ENCODE assay signal across 8 cellular contexts in genomic region chr11:73325036-73325981, GRCh38. TPM values are rescaled to one million over a fixed set of nuclear protein-coding genes. Genes with fewer than 3 reads are reported as not detected.
DNase-seq lines count a peak whose midpoint lies in the region; ATAC-seq and TF ChIP-seq lines count a peak whose summit lies in the region.

No MANE protein-coding gene starts in this region.

- TF ChIP-seq CTCF in endothelial cell (IDR thresholded peaks at IDR 0.05; ENCODE audit: unreplicated experiment): no peak
- no peak for TF ChIP-seq CTCF in CD4-positive, alpha-beta T cell (IDR thresholded peaks at IDR 0.05)

- intact Hi-C loops in CD4-positive, alpha-beta T cell (cut with DNase I, micrococcal nuclease): no loop called here

- ATAC-seq in HG03103 (IDR thresholded peaks at IDR 0.05; ENCODE audit: low read depth, unreplicated experiment): peak; percentile 67
- ATAC-seq in HG03139 (IDR thresholded peaks at IDR 0.05; ENCODE audit: unreplicated experiment): no peak
- no peak for ATAC-seq in CD4-positive, alpha-beta T cell (ENCODE audit: poor library complexity)

- no peak overlapping the region for H3K4me3 ChIP-seq in skin epidermis

- peak overlapping the region in 13 of 21 experiments; percentile 6 to 82 (median 47) for H3K27ac ChIP-seq in skin epidermis
- no peak overlapping the region for H3K27ac ChIP-seq in CD4-positive, alpha-beta T cell (ENCODE audit: low read depth, low read length)

- H3K4me1 Mint-ChIP-seq in endothelial cell (ENCODE audit: unreplicated experiment): peaks cover 51% of the 10 kb centered on the region
- peaks cover 10% of the 10 kb centered on the region for H3K4me1 Mint-ChIP-seq in CD4-positive, alpha-beta T cell (ENCODE audit: low read depth)

- no peaks in the 10 kb centered on the region for H3K27me3 ChIP-seq in CD4-positive, alpha-beta T cell (ENCODE audit: control insufficient read depth, insufficient read depth, low read length)

- peaks cover 16% of the 10 kb centered on the region for H3K36me3 Mint-ChIP-seq in endothelial cell (ENCODE audit: low read depth, unreplicated experiment)
- no peaks in the 10 kb centered on the region for H3K36me3 Mint-ChIP-seq in CD4-positive, alpha-beta T cell (ENCODE audit: low read depth)

- no peaks in the 10 kb centered on the region for H3K9me3 ChIP-seq in CD4-positive, alpha-beta T cell (ENCODE audit: control insufficient read depth, low read length)

- POLR2A ChIA-PET in CD4-positive, alpha-beta T cell (lab: Charles Lee): interaction anchor here (0.6 kb wide), 1 partner anchor 89 kb away, joined by 3 read pairs; no protein-coding TSS in a partner anchor

- no peak overlapping the region for H3K27ac Mint-ChIP-seq in endothelial cell (ENCODE audit: unreplicated experiment)
- no peak overlapping the region for H3K27ac Mint-ChIP-seq in CD4-positive, alpha-beta T cell

- H3K9me3 Mint-ChIP-seq in endothelial cell (ENCODE audit: unreplicated experiment): no peaks in the 10 kb centered on the region
- no peaks in the 10 kb centered on the region for H3K9me3 Mint-ChIP-seq in CD4-positive, alpha-beta T cell

- H3K4me3 Mint-ChIP-seq in endothelial cell (ENCODE audit: unreplicated experiment): peak overlapping the region; percentile 71
- no peak overlapping the region for H3K4me3 Mint-ChIP-seq in CD4-positive, alpha-beta T cell

- peaks cover 17% of the 10 kb centered on the region for H3K27me3 Mint-ChIP-seq in endothelial cell (ENCODE audit: unreplicated experiment)
- no peaks in the 10 kb centered on the region for H3K27me3 Mint-ChIP-seq in CD4-positive, alpha-beta T cell

- CTCF ChIA-PET in CD4-positive, alpha-beta T cell (lab: Charles Lee): no interaction called here

- DNase-seq in GM19240 (ENCODE audit: insufficient read length, low spot score) (peak; percentile 76), endothelial cell (ENCODE audit: low spot score) (no peak), glomerular visceral epithelial cell (ENCODE audit: extremely low spot score) (no peak)
- DNase-seq in activated CD4-positive, CD25-positive, alpha-beta regulatory T cell treated with anti-CD3 and anti-CD28 coated beads, Interleukin-2, amount 50 U/mL, for 72 hours: no peak
- no peak for DNase-seq in CD4-positive, alpha-beta T cell

RNA-seq across cellular contexts. Expression of gene ARHGEF17, which starts 17.2 kb away (rescaled TPM):
- total RNA-seq in endothelial cell (ENCODE audit: unreplicated experiment): 93.3 TPM
- total RNA-seq in CD4-positive, alpha-beta T cell: not detected

RNA-seq across cellular contexts. Expression of gene RELT, which starts 50.9 kb away (rescaled TPM):
- 15.2 TPM for total RNA-seq in endothelial cell (ENCODE audit: unreplicated experiment)
- 100 to 1,000 TPM; 107 to 114 TPM for total RNA-seq in CD4-positive, alpha-beta T cell

RNA-seq across cellular contexts. Expression of gene P2RY6, which starts 53.2 kb away (rescaled TPM):
- 0.74 TPM for total RNA-seq in endothelial cell (ENCODE audit: unreplicated experiment)
- total RNA-seq in CD4-positive, alpha-beta T cell: not detected

Comparison
In these comparisons a context has a peak if more than half of its experiments do, and no peak if none do; other contexts are left out.
1. RNA of gene ARHGEF17, which starts 17.2 kb away (total RNA-seq): 93.3 TPM in endothelial cell (single experiment); not detected in CD4-positive, alpha-beta T cell; every median in the first group is over 10 times any median in the second.